1 cellular context compared by ENCODE assay signal in the genomic region with DNA sequence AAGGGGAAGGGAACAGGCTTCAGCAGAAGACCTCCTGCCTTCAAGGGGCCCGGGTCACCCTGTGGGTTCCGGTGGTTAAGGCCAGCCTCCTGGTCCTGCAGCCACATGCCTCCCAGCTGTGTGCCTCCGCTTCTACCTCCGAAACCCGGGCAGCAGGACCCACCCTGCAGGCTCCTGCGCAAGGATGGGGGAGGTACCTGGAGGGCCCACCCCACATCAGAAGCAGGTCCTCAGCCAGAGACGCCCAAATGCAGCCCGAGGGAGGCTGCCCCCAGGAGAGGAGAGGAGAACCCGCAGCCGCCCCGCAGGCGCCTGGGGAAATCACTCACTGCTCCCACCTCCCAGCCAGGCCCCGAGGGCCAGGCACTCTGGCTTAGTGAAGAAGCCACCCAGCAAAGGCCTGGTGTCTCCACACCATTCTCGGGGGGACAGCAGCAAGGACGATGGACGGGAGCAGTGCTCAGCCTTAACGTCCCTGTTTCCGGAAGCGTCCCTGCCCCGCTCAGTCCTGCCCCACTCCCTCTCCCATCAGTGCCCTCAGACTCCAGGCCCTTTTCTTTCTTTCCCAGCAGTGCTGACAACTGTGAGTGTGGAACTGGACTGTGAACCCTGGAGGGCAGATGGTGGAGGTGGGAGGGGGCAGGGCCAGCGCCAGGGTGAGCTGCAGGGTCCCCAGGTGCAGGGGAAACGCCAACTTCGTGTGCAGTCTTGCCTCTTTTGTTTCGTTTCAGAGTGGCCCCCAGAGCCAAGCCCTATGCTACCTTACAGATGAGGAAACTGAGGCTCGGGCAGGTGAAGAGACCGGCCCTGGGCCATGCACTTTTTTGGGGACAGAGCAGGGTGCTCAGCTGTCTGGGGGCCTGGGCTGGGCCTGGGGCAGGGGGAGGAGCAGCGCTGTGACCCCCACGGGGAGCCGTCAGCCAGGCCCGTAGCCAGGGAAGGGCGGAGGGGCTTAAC.
A peak's percentile ranks its signal among the peaks of the same experiment; 100 is the strongest.
TF ChIP-seq lines count a peak whose summit lies in the region.

No MANE protein-coding gene starts in this region.

TF ChIP-seq in HepG2, 621 proteins besides CTCF, POLR2A, EP300 and RAD21 (continued from another document and continues in another):
- TF ChIP-seq, protein P1, sequence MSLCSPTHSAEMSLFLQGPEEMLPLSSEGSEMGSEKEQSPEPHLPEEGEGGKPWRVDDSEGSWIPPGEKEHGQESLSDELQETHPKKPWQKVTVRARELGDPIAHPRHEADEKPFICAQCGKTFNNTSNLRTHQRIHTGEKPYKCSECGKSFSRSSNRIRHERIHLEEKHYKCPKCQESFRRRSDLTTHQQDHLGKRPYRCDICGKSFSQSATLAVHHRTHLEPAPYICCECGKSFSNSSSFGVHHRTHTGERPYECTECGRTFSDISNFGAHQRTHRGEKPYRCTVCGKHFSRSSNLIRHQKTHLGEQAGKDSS (CRISPR knock-in tag; IDR thresholded peaks at IDR 0.05; ENCODE audit: borderline replicate concordance, low read depth), result no peak
- TF ChIP-seq, protein P2, sequence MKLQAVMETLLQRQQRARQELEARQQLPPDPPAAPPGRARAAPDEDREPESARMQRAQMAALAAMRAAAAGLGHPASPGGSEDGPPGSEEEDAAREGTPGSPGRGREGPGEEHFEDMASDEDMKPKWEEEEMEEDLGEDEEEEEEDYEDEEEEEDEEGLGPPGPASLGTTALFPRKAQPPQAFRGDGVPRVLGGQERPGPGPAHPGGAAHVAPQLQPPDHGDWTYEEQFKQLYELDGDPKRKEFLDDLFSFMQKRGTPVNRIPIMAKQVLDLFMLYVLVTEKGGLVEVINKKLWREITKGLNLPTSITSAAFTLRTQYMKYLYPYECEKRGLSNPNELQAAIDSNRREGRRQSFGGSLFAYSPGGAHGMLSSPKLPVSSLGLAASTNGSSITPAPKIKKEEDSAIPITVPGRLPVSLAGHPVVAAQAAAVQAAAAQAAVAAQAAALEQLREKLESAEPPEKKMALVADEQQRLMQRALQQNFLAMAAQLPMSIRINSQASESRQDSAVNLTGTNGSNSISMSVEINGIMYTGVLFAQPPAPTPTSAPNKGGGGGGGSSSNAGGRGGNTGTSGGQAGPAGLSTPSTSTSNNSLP (IDR thresholded peaks at IDR 0.05; ENCODE audit: low read depth, low read length), result no peak
- TF ChIP-seq, protein P3, sequence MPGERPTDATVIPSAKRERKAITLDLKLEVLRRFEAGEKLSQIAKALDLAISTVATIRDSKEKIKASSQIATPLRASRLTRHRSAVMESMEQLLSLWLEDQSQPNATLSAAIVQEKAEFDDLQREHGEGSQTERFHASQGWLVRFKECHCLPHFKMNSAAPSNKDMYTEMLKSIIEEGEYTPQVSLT (CRISPR knock-in tag; IDR thresholded peaks at IDR 0.05; ENCODE audit: borderline replicate concordance, low read depth), result no peak
- no peak for TF ChIP-seq REL (CRISPR knock-in tag; conservative IDR thresholded peaks at IDR 0.05)
- TF ChIP-seq CERS6 (CRISPR knock-in tag; IDR thresholded peaks at IDR 0.05), result no peak
- TF ChIP-seq RFX1 (IDR thresholded peaks at IDR 0.05), result no peak
- peak; percentile 77 for TF ChIP-seq MTA1 (CRISPR knock-in tag; IDR thresholded peaks at IDR 0.05; ENCODE audit: borderline replicate concordance)
- no peak for TF ChIP-seq ZNF646 (CRISPR knock-in tag; IDR thresholded peaks at IDR 0.05)
- 0 out of 2 replicates have a peak, but pooled peaks have one; percentile 27 for TF ChIP-seq ZC3H13 (CRISPR knock-in tag; IDR thresholded peaks at IDR 0.05)
- TF ChIP-seq NFYC (CRISPR knock-in tag; IDR thresholded peaks at IDR 0.05), result no peak
- no peak for TF ChIP-seq MYNN (CRISPR knock-in tag; IDR thresholded peaks at IDR 0.05; ENCODE audit: low read depth)
- no peak for TF ChIP-seq XBP1 (CRISPR knock-in tag; IDR thresholded peaks at IDR 0.05)
- TF ChIP-seq ZNF251 (CRISPR knock-in tag; IDR thresholded peaks at IDR 0.05), result no peak
- no peak for TF ChIP-seq ZBTB8A (CRISPR knock-in tag; IDR thresholded peaks at IDR 0.05; ENCODE audit: borderline replicate concordance, low read depth)
- no peak for TF ChIP-seq NFATC3 (CRISPR knock-in tag; IDR thresholded peaks at IDR 0.05)
- 0 out of 2 replicates have a peak, but pooled peaks have one; percentile 34 for TF ChIP-seq ZNF629 (CRISPR knock-in tag; conservative IDR thresholded peaks at IDR 0.05)
- no peak for TF ChIP-seq TP53 (CRISPR knock-in tag; conservative IDR thresholded peaks at IDR 0.05)
- TF ChIP-seq NFKB2 (CRISPR knock-in tag; IDR thresholded peaks at IDR 0.05; ENCODE audit: borderline replicate concordance), result no peak
- TF ChIP-seq ZNF720 (CRISPR knock-in tag; IDR thresholded peaks at IDR 0.05), result no peak
- TF ChIP-seq, protein P4, sequence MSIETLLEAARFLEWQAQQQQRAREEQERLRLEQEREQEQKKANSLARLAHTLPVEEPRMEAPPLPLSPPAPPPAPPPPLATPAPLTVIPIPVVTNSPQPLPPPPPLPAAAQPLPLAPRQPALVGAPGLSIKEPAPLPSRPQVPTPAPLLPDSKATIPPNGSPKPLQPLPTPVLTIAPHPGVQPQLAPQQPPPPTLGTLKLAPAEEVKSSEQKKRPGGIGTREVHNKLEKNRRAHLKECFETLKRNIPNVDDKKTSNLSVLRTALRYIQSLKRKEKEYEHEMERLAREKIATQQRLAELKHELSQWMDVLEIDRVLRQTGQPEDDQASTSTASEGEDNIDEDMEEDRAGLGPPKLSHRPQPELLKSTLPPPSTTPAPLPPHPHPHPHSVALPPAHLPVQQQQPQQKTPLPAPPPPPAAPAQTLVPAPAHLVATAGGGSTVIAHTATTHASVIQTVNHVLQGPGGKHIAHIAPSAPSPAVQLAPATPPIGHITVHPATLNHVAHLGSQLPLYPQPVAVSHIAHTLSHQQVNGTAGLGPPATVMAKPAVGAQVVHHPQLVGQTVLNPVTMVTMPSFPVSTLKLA (IDR thresholded peaks at IDR 0.05), result no peak
- no peak for TF ChIP-seq FOXP1 (IDR thresholded peaks at IDR 0.05)
- TF ChIP-seq FOXP1 (CRISPR knock-in tag; IDR thresholded peaks at IDR 0.05), result no peak
- 0 out of 2 replicates have a peak, but pooled peaks have one; percentile 51 for TF ChIP-seq ZNF451 (CRISPR knock-in tag; IDR thresholded peaks at IDR 0.05)
- TF ChIP-seq ZNF512 (CRISPR knock-in tag; IDR thresholded peaks at IDR 0.05), result no peak
- no peak for TF ChIP-seq MYPOP (CRISPR knock-in tag; IDR thresholded peaks at IDR 0.05)
- TF ChIP-seq ARHGAP35 (CRISPR knock-in tag; IDR thresholded peaks at IDR 0.05; ENCODE audit: borderline replicate concordance), result no peak
- TF ChIP-seq SSRP1 (CRISPR knock-in tag; IDR thresholded peaks at IDR 0.05), result 0 out of 2 replicates have a peak, but pooled peaks have one; percentile 17
- TF ChIP-seq PBX2 (CRISPR knock-in tag; IDR thresholded peaks at IDR 0.05), result no peak
- TF ChIP-seq MIER2 (CRISPR knock-in tag; IDR thresholded peaks at IDR 0.05), result no peak
- peak; percentile 63; the same call in 1 of the 2 replicates for TF ChIP-seq NCOR1 (IDR thresholded peaks at IDR 0.05; ENCODE audit: borderline replicate concordance, low read length)
- TF ChIP-seq BCL6 (CRISPR knock-in tag; IDR thresholded peaks at IDR 0.05), result 0 out of 2 replicates have a peak, but pooled peaks have one; percentile 43
- TF ChIP-seq PITX1 (CRISPR knock-in tag; IDR thresholded peaks at IDR 0.05), result no peak
- peak; percentile 71 for TF ChIP-seq HDAC2 (CRISPR knock-in tag; IDR thresholded peaks at IDR 0.05)
- TF ChIP-seq, protein P5, sequence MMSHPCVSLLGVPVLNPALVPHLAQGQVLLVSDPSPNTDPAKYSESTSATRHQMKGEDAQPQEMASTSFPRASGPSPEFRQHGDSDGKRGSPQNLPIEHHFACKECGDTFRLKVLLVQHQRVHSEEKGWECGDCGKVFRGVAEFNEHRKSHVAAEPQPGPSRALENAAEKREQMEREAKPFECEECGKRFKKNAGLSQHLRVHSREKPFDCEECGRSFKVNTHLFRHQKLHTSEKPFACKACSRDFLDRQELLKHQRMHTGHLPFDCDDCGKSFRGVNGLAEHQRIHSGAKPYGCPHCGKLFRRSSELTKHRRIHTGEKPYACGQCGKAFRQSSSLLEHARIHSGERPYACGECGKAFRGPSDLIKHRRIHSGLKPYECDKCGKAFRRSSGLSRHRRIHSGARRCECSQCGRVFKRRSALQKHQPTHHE (CRISPR knock-in tag; IDR thresholded peaks at IDR 0.05; ENCODE audit: borderline replicate concordance), result 0 out of 2 replicates have a peak, but pooled peaks have one; percentile 36
- TF ChIP-seq ETS1 (CRISPR knock-in tag; IDR thresholded peaks at IDR 0.05), result no peak
- TF ChIP-seq, protein P6, sequence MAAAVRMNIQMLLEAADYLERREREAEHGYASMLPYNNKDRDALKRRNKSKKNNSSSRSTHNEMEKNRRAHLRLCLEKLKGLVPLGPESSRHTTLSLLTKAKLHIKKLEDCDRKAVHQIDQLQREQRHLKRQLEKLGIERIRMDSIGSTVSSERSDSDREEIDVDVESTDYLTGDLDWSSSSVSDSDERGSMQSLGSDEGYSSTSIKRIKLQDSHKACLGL (CRISPR knock-in tag; IDR thresholded peaks at IDR 0.05), result no peak
